In the genomic region with DNA sequence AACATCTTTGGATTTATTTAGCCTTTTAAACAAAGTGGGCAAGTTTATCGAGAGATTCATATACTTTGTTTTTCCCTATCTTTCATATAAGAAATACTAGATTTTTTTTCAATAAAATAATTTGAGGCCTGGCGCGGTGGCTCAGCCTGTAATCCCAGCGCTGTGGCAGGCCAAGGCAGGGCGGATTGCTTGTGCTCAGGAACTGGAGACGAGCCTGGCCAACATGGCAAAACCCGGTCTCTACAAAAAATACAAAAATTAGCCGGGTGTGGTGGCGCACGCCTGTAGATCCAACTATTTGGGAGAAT, we compare ENCODE assay signal across 1 cellular context.
TF ChIP-seq lines count a peak whose summit lies in the region.

No MANE protein-coding gene starts in this region.

TF ChIP-seq in IMR-90, 13 proteins besides CTCF, POLR2A, EP300 and RAD21 (continued from another document):
- TF ChIP-seq, protein P1, sequence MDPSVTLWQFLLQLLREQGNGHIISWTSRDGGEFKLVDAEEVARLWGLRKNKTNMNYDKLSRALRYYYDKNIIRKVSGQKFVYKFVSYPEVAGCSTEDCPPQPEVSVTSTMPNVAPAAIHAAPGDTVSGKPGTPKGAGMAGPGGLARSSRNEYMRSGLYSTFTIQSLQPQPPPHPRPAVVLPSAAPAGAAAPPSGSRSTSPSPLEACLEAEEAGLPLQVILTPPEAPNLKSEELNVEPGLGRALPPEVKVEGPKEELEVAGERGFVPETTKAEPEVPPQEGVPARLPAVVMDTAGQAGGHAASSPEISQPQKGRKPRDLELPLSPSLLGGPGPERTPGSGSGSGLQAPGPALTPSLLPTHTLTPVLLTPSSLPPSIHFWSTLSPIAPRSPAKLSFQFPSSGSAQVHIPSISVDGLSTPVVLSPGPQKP (IDR thresholded peaks at IDR 0.05; ENCODE audit: borderline replicate concordance, low read depth, low read length), result no peak
- TF ChIP-seq, protein P2, sequence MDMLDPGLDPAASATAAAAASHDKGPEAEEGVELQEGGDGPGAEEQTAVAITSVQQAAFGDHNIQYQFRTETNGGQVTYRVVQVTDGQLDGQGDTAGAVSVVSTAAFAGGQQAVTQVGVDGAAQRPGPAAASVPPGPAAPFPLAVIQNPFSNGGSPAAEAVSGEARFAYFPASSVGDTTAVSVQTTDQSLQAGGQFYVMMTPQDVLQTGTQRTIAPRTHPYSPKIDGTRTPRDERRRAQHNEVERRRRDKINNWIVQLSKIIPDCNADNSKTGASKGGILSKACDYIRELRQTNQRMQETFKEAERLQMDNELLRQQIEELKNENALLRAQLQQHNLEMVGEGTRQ (IDR thresholded peaks at IDR 0.05; ENCODE audit: low read depth, low read length), result no peak
- TF ChIP-seq FOS (IDR thresholded peaks at IDR 0.05; ENCODE audit: low read depth, low read length) (no peak), MXI1 (IDR thresholded peaks at IDR 0.05; ENCODE audit: borderline replicate concordance, low read depth, low read length) (no peak), MAZ (IDR thresholded peaks at IDR 0.05; ENCODE audit: borderline replicate concordance, low read depth, low read length) (no peak)
